ENCODE assay signal across 34 cellular contexts in the genomic region with DNA sequence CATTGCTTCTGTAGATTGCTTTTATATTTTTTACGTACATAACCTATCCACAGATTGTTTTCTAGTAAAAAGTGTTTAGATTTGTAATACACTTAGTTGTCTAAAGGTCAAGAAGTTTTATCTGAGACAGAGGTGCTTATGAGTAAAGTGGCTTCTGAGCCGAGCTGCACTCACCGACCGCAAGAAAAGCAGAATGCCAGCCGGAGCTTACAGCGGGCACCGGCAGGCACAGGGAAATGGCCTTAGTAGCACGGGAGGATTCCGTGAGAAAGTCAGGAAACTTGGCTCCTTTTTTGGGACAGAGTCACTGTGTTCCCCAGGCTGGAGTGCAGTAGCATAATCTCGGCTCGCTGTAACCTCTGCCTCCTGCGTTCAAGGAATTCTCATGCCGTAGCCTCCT. TPM values are rescaled to one million over a fixed set of nuclear protein-coding genes. Genes with fewer than 3 reads are reported as not detected.
"Had no signal": no experiment of that assay in that cellular context is flagged by ENCODE, and none has a peak within 500 bp of the region (broad histone marks: within the 10 kb centered on the region; RNA-seq: fewer than 3 reads in every experiment).

No MANE protein-coding gene starts in this region.

- DNase-seq: Kasumi-1, KG1, MG63, NCI-H1048, NCI-H1092 treated with DMSO at 0.1 percent for 48 hours, NCI-H1105 treated with DMSO at 0.1 percent for 48 hours, NCI-H1417, NCI-H1436, NCI-H146, NCI-H1694, NCI-H187, NCI-H1930, NCI-H2029 treated with DMSO at 0.1 percent for 48 hours, NCI-H2081 treated with DMSO at 0.1 percent for 48 hours, NCI-H2107, NCI-H2171, NCI-H226, NCI-H446 treated with DMSO at 0.1 percent for 48 hours, NCI-H510A, NCI-H524, NCI-H526, NCI-H69, NCI-H748 treated with DMSO at 0.1 percent for 48 hours, NCI-H82, PC-3, Peyer's patch, Right ventricle myocardium superior, RPMI8226, SHP77 treated with DMSO at 0.1 percent for 48 hours, SK-N-SH, SW 1271 had no signal

- ATAC-seq: PC-3 had no signal

- H3K9me2 ChIP-seq: SK-N-SH had no signal

- H3K36me3 ChIP-seq: MG63, Peyer's patch, SJSA1 had no signal

- H3K27me3 ChIP-seq: Peyer's patch, SJSA1 had no signal

- H3K9ac ChIP-seq: SK-N-SH had no signal

- H3K4me1 ChIP-seq: Peyer's patch, SJSA1 had no signal

- H3K27ac ChIP-seq: Peyer's patch, SJSA1 had no signal

- H3K4me3 ChIP-seq: MG63, Peyer's patch, SJSA1 had no signal

- H3K9me3 ChIP-seq: MG63, Peyer's patch, SJSA1 had no signal

- H3K4me2 ChIP-seq: SK-N-SH had no signal

RNA-seq across cellular contexts. Expression of gene PIWIL1, which starts 29.8 kb away (rescaled TPM):
- total RNA-seq: M059J, OCI-LY7, PC-3, Peyer's patch, Right ventricle myocardium superior, SJSA1 had no signal
